ENCODE assay signal across 7 cellular contexts in genomic region chr16:15956100-15956499, GRCh38. TPM values are rescaled to one million over a fixed set of nuclear protein-coding genes. Genes with fewer than 3 reads are reported as not detected.
A peak's percentile ranks its signal among the peaks of the same experiment; 100 is the strongest.
DNase-seq lines count a peak whose midpoint lies in the region; ATAC-seq and TF ChIP-seq lines count a peak whose summit lies in the region.
"Not testable (repeated sequence)": the region's sequence is repeated elsewhere in the genome, so short reads cannot be mapped to it uniquely, and the experiment has no call there.

No MANE protein-coding gene starts in this region.

- not testable (repeated sequence) for H3K9me3 Mint-ChIP-seq in T-cell; activated CD4-positive, alpha-beta memory T cell treated with anti-CD3 and anti-CD28 coated beads for 36 hours; activated T-helper 1 cell treated with anti-CD3 and anti-CD28 coated beads, Interleukin-12 subunit alpha, Interleukin-12 subunit beta, Interleukin-2, Interleukin-4 antibody, amounts not matched to agents 30 ng/mL and 10 ng/mL and 1 ng/mL, durations not matched to agents 14 hours and 24 hours and 36 hours; activated naive CD8-positive, alpha-beta T cell treated with anti-CD3 and anti-CD28 coated beads for 36 hours

- intact Hi-C loops in activated CD4-positive, alpha-beta memory T cell treated with anti-CD3 and anti-CD28 coated beads for 36 hours (cut with micrococcal nuclease); activated T-helper 1 cell treated with anti-CD3 and anti-CD28 coated beads, Interleukin-12 subunit alpha, Interleukin-12 subunit beta, Interleukin-2, Interleukin-4 antibody, amounts not matched to agents 30 ng/mL and 10 ng/mL and 1 ng/mL, durations not matched to agents 14 hours and 24 hours and 36 hours (cut with micrococcal nuclease): not testable (repeated sequence)

- POLR2A ChIA-PET in T-cell (lab: Charles Lee) = interaction anchor here in 1 of 2 donors (0.7 kb wide), 1 partner anchor 70 kb away, joined by 4 read pairs; no protein-coding TSS in a partner anchor
- POLR2A ChIA-PET in activated CD4-positive, alpha-beta memory T cell treated with anti-CD3 and anti-CD28 coated beads for 36 hours (lab: Charles Lee) = interaction anchor here (0.7 kb wide), 1 partner anchor 38 kb away, joined by 3 read pairs; no protein-coding TSS in a partner anchor

- H3K4me1 ChIP-seq in DND-41 (ENCODE audit: insufficient read depth, low read length) = peaks cover 70% of the 10 kb centered on the region
- peaks cover 30% of the 10 kb centered on the region for H3K4me1 ChIP-seq in effector memory CD4-positive, alpha-beta T cell (ENCODE audit: control insufficient read depth, insufficient read depth, low read length, poor library complexity, severe bottlenecking)

- H3K9me3 ChIP-seq in DND-41 (ENCODE audit: insufficient read depth, low read length, severe bottlenecking); effector memory CD4-positive, alpha-beta T cell (ENCODE audit: control insufficient read depth, low read length): not testable (repeated sequence)

- not testable (repeated sequence) for H3K4me3 ChIP-seq in DND-41 (ENCODE audit: low read depth in 1 of 2, low read length in 2 of 2); effector memory CD4-positive, alpha-beta T cell (ENCODE audit: insufficient read depth, low read depth, low read length, poor library complexity, severe bottlenecking)

- not testable (repeated sequence) for H3K27me3 Mint-ChIP-seq in T-cell; activated CD4-positive, alpha-beta memory T cell treated with anti-CD3 and anti-CD28 coated beads for 36 hours; activated T-helper 1 cell treated with anti-CD3 and anti-CD28 coated beads, Interleukin-12 subunit alpha, Interleukin-12 subunit beta, Interleukin-2, Interleukin-4 antibody, amounts not matched to agents 30 ng/mL and 10 ng/mL and 1 ng/mL, durations not matched to agents 14 hours and 24 hours and 36 hours (ENCODE audit: insufficient read depth); activated naive CD8-positive, alpha-beta T cell treated with anti-CD3 and anti-CD28 coated beads for 36 hours

- peaks cover 97% of the 10 kb centered on the region for H3K79me2 ChIP-seq in DND-41 (ENCODE audit: insufficient read depth, low read length)

- H3K27ac ChIP-seq in DND-41 (ENCODE audit: low read length) = not testable (repeated sequence)
- H3K27ac ChIP-seq in effector memory CD4-positive, alpha-beta T cell (ENCODE audit: insufficient read depth, low read length, poor library complexity, severe bottlenecking) = peak overlapping the region; percentile 56

- H3K4me1 Mint-ChIP-seq in T-cell = peaks cover 82 to 84% (median 82%) of the 10 kb centered on the region in 3 donors
- H3K4me1 Mint-ChIP-seq in activated CD4-positive, alpha-beta memory T cell treated with anti-CD3 and anti-CD28 coated beads for 36 hours (ENCODE audit: low read depth) = peaks cover 83% of the 10 kb centered on the region
- peaks cover 81% of the 10 kb centered on the region for H3K4me1 Mint-ChIP-seq in activated T-helper 1 cell treated with anti-CD3 and anti-CD28 coated beads, Interleukin-12 subunit alpha, Interleukin-12 subunit beta, Interleukin-2, Interleukin-4 antibody, amounts not matched to agents 30 ng/mL and 10 ng/mL and 1 ng/mL, durations not matched to agents 14 hours and 24 hours and 36 hours (ENCODE audit: low read depth)
- H3K4me1 Mint-ChIP-seq in activated naive CD8-positive, alpha-beta T cell treated with anti-CD3 and anti-CD28 coated beads for 36 hours = peaks cover 76% of the 10 kb centered on the region

- DNase-seq in DND-41 (peak; percentile 48), T-cell (peak in 8 of 34 experiments; percentile 17 to 50 (median 24))
- peak; percentile 55 for DNase-seq in activated CD4-positive, alpha-beta memory T cell treated with anti-CD3 and anti-CD28 coated beads for 36 hours
- not testable (repeated sequence) for DNase-seq in activated T-helper 1 cell treated with anti-CD3 and anti-CD28 coated beads, Interleukin-12 subunit alpha, Interleukin-12 subunit beta, Interleukin-2, Interleukin-4 antibody, amounts not matched to agents 30 ng/mL and 10 ng/mL and 1 ng/mL, durations not matched to agents 14 hours and 24 hours and 36 hours (ENCODE audit: low spot score); activated naive CD8-positive, alpha-beta T cell treated with anti-CD3 and anti-CD28 coated beads for 36 hours
- DNase-seq in effector memory CD4-positive, alpha-beta T cell = peak in 1 of 3 donors; percentile 15
- DNase-seq in stimulated activated CD4-positive, alpha-beta T cell treated with anti-CD3 and anti-CD28 coated beads, Interleukin-15, amount 100 ng/mL, for 24 hours = peak; percentile 26

- H3K27me3 ChIP-seq in DND-41 (ENCODE audit: insufficient read depth, low read length, poor library complexity); effector memory CD4-positive, alpha-beta T cell (replicated peaks; ENCODE audit: control insufficient read depth, insufficient read depth, low read length, poor library complexity, severe bottlenecking): not testable (repeated sequence)

- H3K36me3 ChIP-seq in DND-41 (ENCODE audit: insufficient read depth, low read length); effector memory CD4-positive, alpha-beta T cell (ENCODE audit: control insufficient read depth, insufficient read depth, low read length): not testable (repeated sequence)

- H3K27ac Mint-ChIP-seq in T-cell = peak overlapping the region; percentile 55 to 78
- H3K27ac Mint-ChIP-seq in activated CD4-positive, alpha-beta memory T cell treated with anti-CD3 and anti-CD28 coated beads for 36 hours = peak overlapping the region; percentile 60
- H3K27ac Mint-ChIP-seq in activated T-helper 1 cell treated with anti-CD3 and anti-CD28 coated beads, Interleukin-12 subunit alpha, Interleukin-12 subunit beta, Interleukin-2, Interleukin-4 antibody, amounts not matched to agents 30 ng/mL and 10 ng/mL and 1 ng/mL, durations not matched to agents 14 hours and 24 hours and 36 hours = peak overlapping the region; percentile 79
- H3K27ac Mint-ChIP-seq in activated naive CD8-positive, alpha-beta T cell treated with anti-CD3 and anti-CD28 coated beads for 36 hours = peak overlapping the region; percentile 74

- H4K20me1 ChIP-seq in DND-41 (ENCODE audit: insufficient read depth, low read length) = peaks cover 35% of the 10 kb centered on the region

- peak overlapping the region in 2 of 3 donors; percentile 22 to 38 for H3K4me3 Mint-ChIP-seq in T-cell
- H3K4me3 Mint-ChIP-seq in activated CD4-positive, alpha-beta memory T cell treated with anti-CD3 and anti-CD28 coated beads for 36 hours = peak overlapping the region; percentile 8
- H3K4me3 Mint-ChIP-seq in activated T-helper 1 cell treated with anti-CD3 and anti-CD28 coated beads, Interleukin-12 subunit alpha, Interleukin-12 subunit beta, Interleukin-2, Interleukin-4 antibody, amounts not matched to agents 30 ng/mL and 10 ng/mL and 1 ng/mL, durations not matched to agents 14 hours and 24 hours and 36 hours = peak overlapping the region; percentile 30
- H3K4me3 Mint-ChIP-seq in activated naive CD8-positive, alpha-beta T cell treated with anti-CD3 and anti-CD28 coated beads for 36 hours = peak overlapping the region; percentile 22

- TF ChIP-seq CTCF in DND-41 (IDR thresholded peaks at IDR 0.05; ENCODE audit: borderline replicate concordance, extremely low read depth, low read length, poor library complexity, severe bottlenecking) = not testable (repeated sequence)

- ATAC-seq in DND-41 (ENCODE audit: insufficient read depth, low read depth) = 0 out of 3 replicates have a peak, but pooled peaks have one; percentile 23
- not testable (repeated sequence) for ATAC-seq in T-cell (replicated peaks in 1 of 4)

- CTCF ChIA-PET in T-cell (lab: Charles Lee) = interaction anchor here in 1 of 2 donors (0.7 to 1.0 kb wide), 2 partner anchors 9 to 28 kb away, joined by 3 read pairs; no protein-coding TSS in a partner anchor
- CTCF ChIA-PET in activated CD4-positive, alpha-beta memory T cell treated with anti-CD3 and anti-CD28 coated beads for 36 hours (lab: Charles Lee) = not testable (repeated sequence)

- H3K4me2 ChIP-seq in DND-41 (ENCODE audit: insufficient read depth, low read length) = not testable (repeated sequence)

- H3K9ac ChIP-seq in DND-41 (ENCODE audit: low read depth, low read length) = not testable (repeated sequence)

- H3K36me3 Mint-ChIP-seq in T-cell = not testable (repeated sequence)
- H3K36me3 Mint-ChIP-seq in activated CD4-positive, alpha-beta memory T cell treated with anti-CD3 and anti-CD28 coated beads for 36 hours = peaks cover 16% of the 10 kb centered on the region
- H3K36me3 Mint-ChIP-seq in activated T-helper 1 cell treated with anti-CD3 and anti-CD28 coated beads, Interleukin-12 subunit alpha, Interleukin-12 subunit beta, Interleukin-2, Interleukin-4 antibody, amounts not matched to agents 30 ng/mL and 10 ng/mL and 1 ng/mL, durations not matched to agents 14 hours and 24 hours and 36 hours (ENCODE audit: low read depth) = peaks cover 26% of the 10 kb centered on the region
- peaks cover 75% of the 10 kb centered on the region for H3K36me3 Mint-ChIP-seq in activated naive CD8-positive, alpha-beta T cell treated with anti-CD3 and anti-CD28 coated beads for 36 hours

- H2AFZ ChIP-seq in DND-41 (ENCODE audit: low read depth, low read length) = not testable (repeated sequence)

RNA-seq across cellular contexts. Expression of gene ABCC1, which starts 6.7 kb away (rescaled TPM):
- 10 to 100 TPM; 59.4 to 68.1 (median 63.0) TPM for total RNA-seq in T-cell
- 10 to 100 TPM; 49.1 to 50.3 TPM for total RNA-seq in activated CD4-positive, alpha-beta memory T cell treated with anti-CD3 and anti-CD28 coated beads for 36 hours
- 102 and 108 TPM in 2 replicates for total RNA-seq in activated T-helper 1 cell treated with anti-CD3 and anti-CD28 coated beads, Interleukin-12 subunit alpha, Interleukin-12 subunit beta, Interleukin-2, Interleukin-4 antibody, amounts not matched to agents 30 ng/mL and 10 ng/mL and 1 ng/mL, durations not matched to agents 14 hours and 24 hours and 36 hours
- 10 to 100 TPM; 57.0 to 61.9 TPM for total RNA-seq in activated naive CD8-positive, alpha-beta T cell treated with anti-CD3 and anti-CD28 coated beads for 36 hours
